ENCODE assay signal across 1 cellular context in the genomic region with DNA sequence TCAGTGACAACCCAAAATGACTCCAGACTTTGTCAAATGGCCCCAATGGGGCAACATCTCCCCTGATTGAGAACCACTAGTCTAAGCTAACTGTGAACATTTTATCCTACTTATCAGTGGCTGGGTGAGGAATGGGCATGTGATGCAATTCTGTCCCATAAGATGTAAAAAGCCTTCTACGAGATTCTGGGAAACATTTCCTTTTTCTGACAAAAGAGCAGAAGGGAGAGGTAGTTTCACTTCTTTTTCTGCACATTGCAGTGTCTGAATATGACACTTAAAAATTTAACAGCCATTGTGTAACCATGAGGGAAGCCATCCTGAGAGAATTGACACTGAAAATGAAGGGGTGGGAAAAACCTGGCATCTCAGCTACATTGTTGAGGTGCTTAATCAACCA.
TF ChIP-seq lines count a peak whose summit lies in the region.

No MANE protein-coding gene starts in this region.

TF ChIP-seq in HEK293T, 16 proteins besides CTCF, POLR2A, EP300 and RAD21:
- TF ChIP-seq L3MBTL2 (conservative IDR thresholded peaks at IDR 0.05) (no peak), BHLHE40 (IDR thresholded peaks at IDR 0.05; ENCODE audit: borderline replicate concordance) (no peak), FOXM1 (IDR thresholded peaks at IDR 0.05; ENCODE audit: borderline replicate concordance) (no peak), NFRKB (IDR thresholded peaks at IDR 0.05) (no peak)
